Comparison of ENCODE assay signal across 9 cellular contexts in genomic region chr12:105234197-105234596, GRCh38. TPM values are rescaled to one million over a fixed set of nuclear protein-coding genes. Genes with fewer than 3 reads are reported as not detected.
DNase-seq lines count a peak whose midpoint lies in the region; ATAC-seq and TF ChIP-seq lines count a peak whose summit lies in the region.
"Had no signal": no experiment of that assay in that cellular context is flagged by ENCODE, and none has a peak within 500 bp of the region (broad histone marks: within the 10 kb centered on the region; RNA-seq: fewer than 3 reads in every experiment).

No MANE protein-coding gene starts in this region.

- H3K4me3 Mint-ChIP-seq in stimulated activated naive CD8-positive, alpha-beta T cell treated with anti-CD3 and anti-CD28 coated beads, Interleukin-15, Interleukin-2, amounts not matched to agents 100 ng/mL and 50 ng/mL, for 24 hours: peak overlapping the region; percentile 93
- H3K4me3 Mint-ChIP-seq in naive B cell: peak overlapping the region in 6 of 8 donors; percentile 48 to 94 (median 86)

- no peaks in the 10 kb centered on the region for H3K27me3 ChIP-seq in aorta (ENCODE audit: control insufficient read depth in 1 of 2, insufficient read depth in 2 of 2, low read length in 1 of 2)

- peaks cover 63% of the 10 kb centered on the region for H3K4me1 Mint-ChIP-seq in stimulated activated naive CD8-positive, alpha-beta T cell treated with anti-CD3 and anti-CD28 coated beads, Interleukin-15, Interleukin-2, amounts not matched to agents 100 ng/mL and 50 ng/mL, for 24 hours (ENCODE audit: low read depth)
- H3K4me1 Mint-ChIP-seq in naive B cell: peaks cover 34 to 47% (median 44%) of the 10 kb centered on the region in 3 donors

- TF ChIP-seq CTCF in choroid plexus epithelial cell (conservative IDR thresholded peaks at IDR 0.05; ENCODE audit: low read depth, low read length): no peak

- H3K27ac ChIP-seq in aorta (ENCODE audit: low read depth in 1 of 2, low read length in 2 of 2): peak overlapping the region in 1 of 2 donors; percentile 17

- intact Hi-C loops in aorta (cut with DNase I): no loop called here

- no peaks in the 10 kb centered on the region for H3K9me3 ChIP-seq in aorta (ENCODE audit: control insufficient read depth, low read length)

- DNase-seq in stimulated activated naive CD8-positive, alpha-beta T cell treated with anti-CD3 and anti-CD28 coated beads, Interleukin-15, Interleukin-2, amounts not matched to agents 100 U/mL and 50 U/mL, for 24 hours: no peak
- DNase-seq in choroid plexus epithelial cell (ENCODE audit: low read depth) (no peak), naive B cell (no peak), aorta (no peak), AML-193 (lab: John Stamatoyannopoulos, UW) (no peak)
- DNase-seq: head of caudate nucleus had no signal

- H3K27ac Mint-ChIP-seq in stimulated activated naive CD8-positive, alpha-beta T cell treated with anti-CD3 and anti-CD28 coated beads, Interleukin-15, Interleukin-2, amounts not matched to agents 100 ng/mL and 50 ng/mL, for 24 hours: no peak overlapping the region
- H3K27ac Mint-ChIP-seq in naive B cell: peak overlapping the region in 1 of 6 donors; percentile 96

- H3K9me3 Mint-ChIP-seq in stimulated activated naive CD8-positive, alpha-beta T cell treated with anti-CD3 and anti-CD28 coated beads, Interleukin-15, Interleukin-2, amounts not matched to agents 100 ng/mL and 50 ng/mL, for 24 hours: no peaks in the 10 kb centered on the region
- no peaks in the 10 kb centered on the region for H3K9me3 Mint-ChIP-seq in naive B cell

- H3K4me1 ChIP-seq in aorta (ENCODE audit: control insufficient read depth in 1 of 2, insufficient read depth in 2 of 2, low read length in 2 of 2): peaks cover 6 to 11% of the 10 kb centered on the region in 2 donors

- no peaks in the 10 kb centered on the region for H3K36me3 ChIP-seq in aorta (ENCODE audit: control insufficient read depth in 1 of 2, insufficient read depth in 2 of 2, low read length in 1 of 2)

- peaks cover 5% of the 10 kb centered on the region for H3K36me3 Mint-ChIP-seq in stimulated activated naive CD8-positive, alpha-beta T cell treated with anti-CD3 and anti-CD28 coated beads, Interleukin-15, Interleukin-2, amounts not matched to agents 100 ng/mL and 50 ng/mL, for 24 hours (ENCODE audit: low read depth)
- no peaks in the 10 kb centered on the region for H3K36me3 Mint-ChIP-seq in naive B cell

- 67 to 72% methylated on average over 1 of the region's 1 CpG for WGBS in aorta, 2 donors

- H3K27me3 Mint-ChIP-seq in stimulated activated naive CD8-positive, alpha-beta T cell treated with anti-CD3 and anti-CD28 coated beads, Interleukin-15, Interleukin-2, amounts not matched to agents 100 ng/mL and 50 ng/mL, for 24 hours: no peaks in the 10 kb centered on the region
- H3K27me3 Mint-ChIP-seq in naive B cell: no peaks in the 10 kb centered on the region

- H3K4me3 ChIP-seq in choroid plexus epithelial cell (ENCODE audit: low read depth, low read length) (peak overlapping the region; percentile 7), aorta (ENCODE audit: low read length in 2 of 2) (peak overlapping the region; percentile 60 to 77)

- ATAC-seq in stimulated activated naive CD8-positive, alpha-beta T cell treated with anti-CD3 and anti-CD28 coated beads, Interleukin-15, Interleukin-2, amounts not matched to agents 100 U/mL and 50 U/mL, for 24 hours: no peak
- ATAC-seq in naive B cell (ENCODE audit: low read depth in 2 of 2): no peak
- ATAC-seq in aorta (ENCODE audit: low FRiP score): no peak
- no peak for ATAC-seq in GM21367 (IDR thresholded peaks at IDR 0.05; ENCODE audit: unreplicated experiment)
- ATAC-seq in GM21576 (IDR thresholded peaks at IDR 0.05; ENCODE audit: unreplicated experiment): no peak

RNA-seq across cellular contexts. Expression of gene APPL2, which starts 1.8 kb away (rescaled TPM):
- 10 to 100 TPM; 13.2 to 18.0 (median 14.7) TPM for polyA plus RNA-seq in naive B cell (ENCODE audit: low read depth in 6 of 6)
- total RNA-seq in aorta: 10 to 100 TPM; 43.9 to 65.2 TPM
- 10 to 100 TPM; 15.0 to 48.8 TPM for polyA plus RNA-seq in aorta
